In genomic region chr16:70478912-70479341, GRCh38 we compare ENCODE assay signal across 1 cellular context.
TF ChIP-seq lines count a peak whose summit lies in the region.

No MANE protein-coding gene starts in this region.

TF ChIP-seq in GM12878, 131 proteins besides CTCF, POLR2A, EP300 and RAD21:
- no peak for TF ChIP-seq CBFB (IDR thresholded peaks at IDR 0.05; ENCODE audit: low read depth)
- no peak for TF ChIP-seq TAF1 (IDR thresholded peaks at IDR 0.05; ENCODE audit: borderline replicate concordance, low read depth, low read length)
- TF ChIP-seq E4F1 (IDR thresholded peaks at IDR 0.05; ENCODE audit: borderline replicate concordance, partially characterized antibody), result no peak
- TF ChIP-seq GATAD2B (conservative IDR thresholded peaks at IDR 0.05; ENCODE audit: low read depth), result no peak
- no peak for TF ChIP-seq USF1 (IDR thresholded peaks at IDR 0.05; ENCODE audit: borderline replicate concordance, extremely low read length, insufficient read depth, low read depth, low read length)
- TF ChIP-seq SMC3 (IDR thresholded peaks at IDR 0.05; ENCODE audit: borderline replicate concordance, low read length), result no peak
TF ChIP-seq in GM12878: peak in this region for 0.
